In the genomic region with DNA sequence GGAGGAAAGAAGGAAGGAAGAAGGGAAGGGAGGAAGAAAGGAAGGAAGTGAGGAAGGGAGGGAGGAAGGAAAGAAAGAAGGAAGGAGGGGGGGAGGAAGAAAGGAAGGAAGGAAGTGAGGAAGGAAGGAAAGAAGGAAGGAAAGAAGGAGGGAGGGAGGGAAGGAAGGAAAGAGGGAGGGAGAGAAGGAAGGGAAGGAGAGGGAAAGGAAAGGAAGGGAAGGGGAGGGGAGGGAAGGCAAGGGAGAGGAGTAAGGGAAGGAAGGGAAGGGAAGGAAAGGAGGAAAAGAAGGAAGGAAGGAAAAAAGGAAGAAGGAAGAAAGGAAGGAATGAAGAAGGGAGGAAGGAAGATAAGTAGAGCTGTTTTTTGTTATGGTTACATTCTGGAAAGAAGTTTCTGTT, we compare ENCODE assay signal across 1 cellular context.
TF ChIP-seq lines count a peak whose summit lies in the region.

No MANE protein-coding gene starts in this region.

TF ChIP-seq in WTC11, 78 proteins besides CTCF, POLR2A, EP300 and RAD21 (continued from another document):
- TF ChIP-seq, protein P1, sequence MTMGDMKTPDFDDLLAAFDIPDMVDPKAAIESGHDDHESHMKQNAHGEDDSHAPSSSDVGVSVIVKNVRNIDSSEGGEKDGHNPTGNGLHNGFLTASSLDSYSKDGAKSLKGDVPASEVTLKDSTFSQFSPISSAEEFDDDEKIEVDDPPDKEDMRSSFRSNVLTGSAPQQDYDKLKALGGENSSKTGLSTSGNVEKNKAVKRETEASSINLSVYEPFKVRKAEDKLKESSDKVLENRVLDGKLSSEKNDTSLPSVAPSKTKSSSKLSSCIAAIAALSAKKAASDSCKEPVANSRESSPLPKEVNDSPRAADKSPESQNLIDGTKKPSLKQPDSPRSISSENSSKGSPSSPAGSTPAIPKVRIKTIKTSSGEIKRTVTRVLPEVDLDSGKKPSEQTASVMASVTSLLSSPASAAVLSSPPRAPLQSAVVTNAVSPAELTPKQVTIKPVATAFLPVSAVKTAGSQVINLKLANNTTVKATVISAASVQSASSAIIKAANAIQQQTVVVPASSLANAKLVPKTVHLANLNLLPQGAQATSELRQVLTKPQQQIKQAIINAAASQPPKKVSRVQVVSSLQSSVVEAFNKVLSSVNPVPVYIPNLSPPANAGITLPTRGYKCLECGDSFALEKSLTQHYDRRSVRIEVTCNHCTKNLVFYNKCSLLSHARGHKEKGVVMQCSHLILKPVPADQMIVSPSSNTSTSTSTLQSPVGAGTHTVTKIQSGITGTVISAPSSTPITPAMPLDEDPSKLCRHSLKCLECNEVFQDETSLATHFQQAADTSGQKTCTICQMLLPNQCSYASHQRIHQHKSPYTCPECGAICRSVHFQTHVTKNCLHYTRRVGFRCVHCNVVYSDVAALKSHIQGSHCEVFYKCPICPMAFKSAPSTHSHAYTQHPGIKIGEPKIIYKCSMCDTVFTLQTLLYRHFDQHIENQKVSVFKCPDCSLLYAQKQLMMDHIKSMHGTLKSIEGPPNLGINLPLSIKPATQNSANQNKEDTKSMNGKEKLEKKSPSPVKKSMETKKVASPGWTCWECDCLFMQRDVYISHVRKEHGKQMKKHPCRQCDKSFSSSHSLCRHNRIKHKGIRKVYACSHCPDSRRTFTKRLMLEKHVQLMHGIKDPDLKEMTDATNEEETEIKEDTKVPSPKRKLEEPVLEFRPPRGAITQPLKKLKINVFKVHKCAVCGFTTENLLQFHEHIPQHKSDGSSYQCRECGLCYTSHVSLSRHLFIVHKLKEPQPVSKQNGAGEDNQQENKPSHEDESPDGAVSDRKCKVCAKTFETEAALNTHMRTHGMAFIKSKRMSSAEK (CRISPR knock-in tag; IDR thresholded peaks at IDR 0.05; ENCODE audit: borderline replicate concordance) = no peak
